ENCODE assay signal across 8 cellular contexts in the genomic region with DNA sequence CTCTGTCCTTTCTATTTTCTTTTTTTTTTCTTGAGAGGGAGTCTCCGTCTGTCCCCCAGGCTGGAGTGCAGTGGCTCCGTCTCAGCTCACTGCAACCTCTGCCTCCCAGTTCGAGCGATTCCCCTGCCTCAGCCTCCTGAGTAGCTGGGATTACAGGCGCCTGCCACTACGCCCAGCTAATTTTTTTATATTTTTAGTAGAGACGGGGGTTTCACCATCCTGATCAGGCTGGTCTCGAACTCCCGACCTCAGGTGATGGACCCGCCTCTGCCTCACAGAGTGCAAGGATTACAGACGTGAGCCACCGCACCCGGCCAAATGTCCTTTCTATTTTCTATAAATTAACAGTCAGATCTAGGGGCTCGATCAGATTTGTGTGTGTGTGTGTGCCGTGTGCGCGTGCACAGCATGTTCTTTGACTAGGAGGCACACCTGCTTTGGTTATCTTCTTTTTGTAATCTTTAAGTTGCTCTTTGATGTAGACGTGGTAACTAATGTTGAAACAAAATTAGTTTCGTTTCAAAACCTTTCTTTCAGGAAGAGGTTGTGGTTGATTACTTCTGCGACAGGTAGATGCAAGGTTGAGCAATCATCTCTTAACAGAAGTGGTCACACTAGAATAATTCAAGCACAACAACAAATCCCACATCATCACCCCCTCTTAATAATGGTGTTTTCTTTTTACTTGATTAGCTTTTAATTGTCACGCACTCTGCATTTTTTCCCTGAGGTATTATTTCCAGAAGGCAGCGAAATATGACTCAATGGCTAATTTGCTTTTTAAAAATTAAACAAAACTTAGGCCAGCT. TPM values are rescaled to one million over a fixed set of nuclear protein-coding genes. Genes with fewer than 3 reads are reported as not detected.
DNase-seq lines count a peak whose midpoint lies in the region; TF ChIP-seq lines count a peak whose summit lies in the region.

No MANE protein-coding gene starts in this region.

- H4K91ac ChIP-seq in H9 (ENCODE audit: insufficient read length, low read depth, low read length) = no peak overlapping the region

- peak overlapping the region; percentile 94 for H3K4me3 ChIP-seq in MG63
- peak overlapping the region; percentile 94 to 95 for H3K4me3 ChIP-seq in neutrophil (ENCODE audit: low read depth in 1 of 2, low read length in 1 of 2)

- H3K4me1 Mint-ChIP-seq in H9 (peaks cover 25 to 37% of the 10 kb centered on the region in 2 experiments), endothelial cell (ENCODE audit: unreplicated experiment) (peaks cover 14% of the 10 kb centered on the region)

- no peak overlapping the region for H3K18ac ChIP-seq in H9 (ENCODE audit: insufficient read length, low read depth, low read length)

- H3K27me3 Mint-ChIP-seq in H9 (ENCODE audit: low read depth) (no peaks in the 10 kb centered on the region; the same call in 1 of the 2 replicates), endothelial cell (ENCODE audit: unreplicated experiment) (peaks cover 6% of the 10 kb centered on the region)

- H3K27me3 ChIP-seq in H9 (ENCODE audit: insufficient read depth, low read length) = no peaks in the 10 kb centered on the region
- H3K27me3 ChIP-seq in MG63 = no peaks in the 10 kb centered on the region
- no peaks in the 10 kb centered on the region for H3K27me3 ChIP-seq in neutrophil

- in situ Hi-C loops in GM13976 (cut with MboI; ENCODE audit: low sequenced_read_pairs, unreplicated experiment) = no loop called here
- in situ Hi-C loops in G401 (cut with HindIII; ENCODE audit: low sequenced_read_pairs) = no loop called here

- no peak overlapping the region for H3K4ac ChIP-seq in H9 (ENCODE audit: low read depth, low read length)

- H3K9me3 Mint-ChIP-seq in H9 = no peaks in the 10 kb centered on the region; a peak in 1 of 5 replicates
- no peaks in the 10 kb centered on the region for H3K9me3 Mint-ChIP-seq in endothelial cell (ENCODE audit: unreplicated experiment)

- no peak overlapping the region for H2BK5ac ChIP-seq in H9 (ENCODE audit: insufficient read length, low read length)

- DNase-seq in GM13976 (ENCODE audit: low spot score) (peak; percentile 83), H9 (no peak), MG63 (no peak), endothelial cell (ENCODE audit: low spot score) (no peak), G401 (ENCODE audit: low spot score) (no peak), SK-N-DZ (ENCODE audit: low spot score) (no peak)
- DNase-seq in activated CD4-positive, alpha-beta T cell treated with anti-CD3 and anti-CD28 coated beads, Interleukin-2, amount 50 U/mL, for 48 hours = peak; percentile 51 to 66

- no peak overlapping the region for H4K8ac ChIP-seq in H9 (replicated peaks; ENCODE audit: insufficient read length, low read depth, low read length)

- no peak overlapping the region for H2BK20ac ChIP-seq in H9 (ENCODE audit: low read depth, low read length, poor library complexity, severe bottlenecking)

- H3K9ac ChIP-seq in H9 (ENCODE audit: extremely low read depth, insufficient read length, low read length) = peak overlapping the region; percentile 13

- no peak overlapping the region for H4K5ac ChIP-seq in H9 (ENCODE audit: insufficient read length, low read depth, low read length)

- no peak overlapping the region for H2BK15ac ChIP-seq in H9 (ENCODE audit: low read depth, low read length)

- H3K23me2 ChIP-seq in H9 (ENCODE audit: insufficient read length, low read depth, low read length, poor library complexity, severe bottlenecking) = peaks cover 11% of the 10 kb centered on the region

- no peaks in the 10 kb centered on the region for H3K79me1 ChIP-seq in H9 (ENCODE audit: insufficient read depth, low read depth, low read length, poor library complexity, severe bottlenecking)

- H3K56ac ChIP-seq in H9 (ENCODE audit: insufficient read length, low read depth, low read length) = no peak overlapping the region

- WGBS in H9 (ENCODE audit: extremely low coverage, insufficient read length, low lambda C conversion rate) = no CpG with 5 or more reads among the region's 22 CpGs

- H3K27ac ChIP-seq in H9 (ENCODE audit: insufficient read length, low read depth, low read length) = no peak overlapping the region
- H3K27ac ChIP-seq in neutrophil = peak overlapping the region; percentile 96

- H3K79me2 ChIP-seq in H9 (ENCODE audit: insufficient read depth, low read length) = peaks cover 11% of the 10 kb centered on the region; the same call in 1 of the 2 replicates

- peaks cover 18 to 27% (median 19%) of the 10 kb centered on the region in 3 experiments for H3K36me3 Mint-ChIP-seq in H9 (ENCODE audit: insufficient read depth in 1 of 3, low read depth in 3 of 3)
- peaks cover 11% of the 10 kb centered on the region for H3K36me3 Mint-ChIP-seq in endothelial cell (ENCODE audit: low read depth, unreplicated experiment)

- H3K23ac ChIP-seq in H9 (ENCODE audit: insufficient read length, low read depth, low read length) = no peak overlapping the region

- H3K9me3 ChIP-seq in H9 (ENCODE audit: control insufficient read depth, low read depth, low read length) = no peaks in the 10 kb centered on the region
- H3K9me3 ChIP-seq in MG63 = no peaks in the 10 kb centered on the region
- no peaks in the 10 kb centered on the region for H3K9me3 ChIP-seq in neutrophil

- no peak overlapping the region for H2AFZ ChIP-seq in H9 (ENCODE audit: low read length)

- H3K27ac Mint-ChIP-seq in H9 (peak overlapping the region; percentile 3 to 59 (median 39); a peak in 3 of 7 replicates), endothelial cell (ENCODE audit: unreplicated experiment) (peak overlapping the region; percentile 40)

- H3K14ac ChIP-seq in H9 (ENCODE audit: insufficient read depth, low read length) = no peak overlapping the region

- H4K20me1 ChIP-seq in H9 (ENCODE audit: control insufficient read depth, insufficient read depth, insufficient read length) = no peaks in the 10 kb centered on the region

- H2BK120ac ChIP-seq in H9 (ENCODE audit: low read depth, low read length, poor library complexity, severe bottlenecking) = no peak overlapping the region

- TF ChIP-seq CTCF in GM13976 (IDR thresholded peaks at IDR 0.05; ENCODE audit: borderline replicate concordance, control extremely low read depth, extremely low read depth, insufficient read depth, missing control alignments) (no peak), H9 (conservative IDR thresholded peaks at IDR 0.05) (no peak), endothelial cell (IDR thresholded peaks at IDR 0.05; ENCODE audit: unreplicated experiment) (no peak), neutrophil (IDR thresholded peaks at IDR 0.05) (no peak)

- H2AK5ac ChIP-seq in H9 (ENCODE audit: insufficient read length, low read length) = no peak overlapping the region

- H3K4me2 ChIP-seq in H9 (ENCODE audit: insufficient read depth, insufficient read length, low read length) = peak overlapping the region; percentile 61

- H3K4me3 Mint-ChIP-seq in H9 = peak overlapping the region; percentile 73 to 81
- H3K4me3 Mint-ChIP-seq in endothelial cell (ENCODE audit: unreplicated experiment) = peak overlapping the region; percentile 84

- H3K4me1 ChIP-seq in H9 (ENCODE audit: insufficient read depth, low read length) (no peaks in the 10 kb centered on the region), neutrophil (ENCODE audit: control insufficient read depth in 1 of 2, insufficient read depth in 1 of 2, low read depth in 1 of 2, low read length in 1 of 2) (peaks cover 57 to 64% of the 10 kb centered on the region in 2 experiments)

- H2BK12ac ChIP-seq in H9 (ENCODE audit: insufficient read length, low read depth, low read length) = no peak overlapping the region

- peaks cover 36% of the 10 kb centered on the region for H3K36me3 ChIP-seq in MG63
- H3K36me3 ChIP-seq in neutrophil = peaks cover 9% of the 10 kb centered on the region

- H3T11ph ChIP-seq in H9 (ENCODE audit: low read length) = no peak overlapping the region

RNA-seq across cellular contexts. Expression of gene DEGS1, which starts 0.8 kb away (rescaled TPM):
- total RNA-seq in H9 (2021) = 59.8 and 61.9 TPM in 2 replicates
- 138 and 160 TPM in 2 replicates for total RNA-seq in MG63 (2014; rRNA removed; shearing (Covaris generic); ENCODE audit: low replicate concordance)
- total RNA-seq in endothelial cell (ENCODE audit: unreplicated experiment) = 88.1 TPM
- 306 and 340 TPM in 2 replicates for total RNA-seq in G401 (2014; rRNA removed; shearing (Covaris generic))
- polyA plus RNA-seq in SK-N-DZ (2014; cell fraction: cytosol; rRNA removed) = 52.3 and 52.5 TPM in 2 replicates
- polyA plus RNA-seq in SK-N-DZ (2014; cell fraction: nucleus; rRNA removed) = 17.2 and 18.6 TPM in 2 replicates

Comparison
In these comparisons a context has a peak if more than half of its experiments do, and no peak if none do; other contexts are left out.
1. DNase-seq: peak in GM13976 (single experiment) and activated CD4-positive, alpha-beta T cell treated with anti-CD3 and anti-CD28 coated beads, Interleukin-2, amount 50 U/mL, for 48 hours (2 of 2); none in H9 (single experiment), MG63 (single experiment), endothelial cell (single experiment), G401 (single experiment) and SK-N-DZ (single experiment).